In the genomic region with DNA sequence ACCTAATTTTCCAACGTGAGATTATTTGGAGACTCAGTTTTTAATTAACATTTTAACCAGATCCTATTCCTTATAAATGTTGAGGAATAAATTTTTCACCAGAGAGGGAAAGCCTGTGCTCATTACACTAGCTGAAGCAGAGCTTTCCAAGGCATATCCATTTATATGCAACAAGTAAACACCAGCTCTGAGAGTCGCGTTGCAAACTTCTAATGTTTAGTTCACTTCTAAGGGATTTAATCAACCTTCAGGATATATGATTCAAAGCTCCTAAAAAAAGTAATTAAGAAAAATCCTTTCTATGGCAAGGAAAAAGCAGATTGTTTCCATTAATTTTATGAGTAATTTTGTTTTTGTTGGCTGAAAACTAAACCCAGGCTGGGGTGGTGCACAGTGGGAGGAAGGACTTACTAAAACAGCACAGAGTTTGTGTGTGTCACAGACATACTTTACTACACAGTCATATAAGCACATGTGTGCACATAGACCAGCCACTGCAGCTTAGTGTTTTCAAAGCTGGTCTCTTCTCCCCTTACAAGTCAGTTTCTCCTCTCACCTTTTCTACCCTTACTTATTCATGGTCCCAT, we compare ENCODE assay signal across 16 cellular contexts.
A peak's percentile ranks its signal among the peaks of the same experiment; 100 is the strongest.
DNase-seq lines count a peak whose midpoint lies in the region; ATAC-seq and TF ChIP-seq lines count a peak whose summit lies in the region.
"Had no signal": no experiment of that assay in that cellular context is flagged by ENCODE, and none has a peak within 500 bp of the region (broad histone marks: within the 10 kb centered on the region; RNA-seq: fewer than 3 reads in every experiment).

No MANE protein-coding gene starts in this region.

- H3K4me1 ChIP-seq in GM23338 (ENCODE audit: insufficient read depth), result no peaks in the 10 kb centered on the region

- H3K4me3 ChIP-seq in AG04450 (ENCODE audit: low read depth, low read length) (no peak overlapping the region), GM23338 (no peak overlapping the region)
- H3K4me3 ChIP-seq: SJCRH30, vagina had no signal

- no peak overlapping the region for H3K4me2 ChIP-seq in GM23338

- ATAC-seq in GM23338 (no peak), Right ventricle myocardium inferior (no peak)

- H3K27me3 Mint-ChIP-seq in chondrocyte (ENCODE audit: low read depth), result no peaks in the 10 kb centered on the region
- H3K27me3 Mint-ChIP-seq in GM23338 (ENCODE audit: insufficient read depth, low read depth, poor library complexity), result no peaks in the 10 kb centered on the region
- H3K27me3 Mint-ChIP-seq: activated B cell treated with CpG ODN at 0.5 μM for 24 hours, brain had no signal

- H3K9me3 Mint-ChIP-seq in chondrocyte (ENCODE audit: low read depth) (peaks cover 23% of the 10 kb centered on the region), GM23338 (peaks cover 9% of the 10 kb centered on the region; the same call in 2 of the 3 replicates)
- H3K9me3 Mint-ChIP-seq: activated B cell treated with CpG ODN at 0.5 μM for 24 hours had no signal

- DNase-seq in AG04450 (ENCODE audit: low read depth, low spot score), result peak; percentile 92
- peak; percentile 92 for DNase-seq in LHCN-M2 (ENCODE audit: low read depth)
- no peak for DNase-seq in chondrocyte (ENCODE audit: low spot score)
- DNase-seq in left kidney (ENCODE audit: low read depth, low spot score), result peak; percentile 55
- DNase-seq in GM23338 (ENCODE audit: low spot score), result no peak
- DNase-seq in Right ventricle myocardium inferior (ENCODE audit: missing footprints), result no peak
- DNase-seq in midbrain (lab: John Stamatoyannopoulos, UW), result no peak
- DNase-seq in OCI-M1 (lab: John Stamatoyannopoulos, UW), result no peak
- DNase-seq: activated B cell treated with CpG ODN at 0.5 μM for 24 hours, AML-193, foreskin melanocyte, NCI-H1048, NCI-H526, SJCRH30 had no signal

- H3K27ac Mint-ChIP-seq in chondrocyte (ENCODE audit: unreplicated experiment), result peak overlapping the region; percentile 67
- no peak overlapping the region for H3K27ac Mint-ChIP-seq in GM23338
- H3K27ac Mint-ChIP-seq: activated B cell treated with CpG ODN at 0.5 μM for 24 hours had no signal

- CTCF ChIA-PET in AG04450 (lab: Charles Lee), result interaction anchor here (0.8 to 1.0 kb wide), 2 partner anchors 93 to 99 kb away, joined by 3 read pairs; no protein-coding TSS in a partner anchor

- POLR2A ChIA-PET in AG04450 (lab: Yijun Ruan, JAX), result interaction anchor here (1.0 to 1.6 kb wide), 3 partner anchors 46 to 57 kb away, joined by 3 to 10 read pairs (median 3); no protein-coding TSS in a partner anchor

- TF ChIP-seq CTCF in AG04450 (IDR thresholded peaks at IDR 0.05; ENCODE audit: low read depth, low read length), result no peak
- TF ChIP-seq CTCF in chondrocyte (IDR thresholded peaks at IDR 0.05), result no peak
- no peak for TF ChIP-seq CTCF in GM23338 (conservative IDR thresholded peaks at IDR 0.05; ENCODE audit: low read depth in 2 of 2)

- H3K4me1 Mint-ChIP-seq in chondrocyte (ENCODE audit: low read depth) (peaks cover 39% of the 10 kb centered on the region), GM23338 (no peaks in the 10 kb centered on the region)
- H3K4me1 Mint-ChIP-seq: activated B cell treated with CpG ODN at 0.5 μM for 24 hours had no signal

- intact Hi-C loops in Right ventricle myocardium inferior (cut with DNase I), result no loop called here

- H3K36me3 Mint-ChIP-seq in chondrocyte (ENCODE audit: low read depth) (no peaks in the 10 kb centered on the region), GM23338 (ENCODE audit: low read depth) (peaks cover 3% of the 10 kb centered on the region; the same call in 2 of the 3 replicates)

- H3K79me2 ChIP-seq in GM23338 (replicated peaks; ENCODE audit: insufficient read depth), result no peaks in the 10 kb centered on the region

- H4K20me1 ChIP-seq in GM23338 (replicated peaks; ENCODE audit: insufficient read depth), result no peaks in the 10 kb centered on the region

- H3K9me3 ChIP-seq in AG04450 (ENCODE audit: control insufficient read depth, insufficient read depth, low read length), result no peaks in the 10 kb centered on the region; the same call in 1 of the 2 replicates
- H3K9me3 ChIP-seq: vagina had no signal

- H3K27me3 ChIP-seq in AG04450 (ENCODE audit: control insufficient read depth, insufficient read depth, low read length) (no peaks in the 10 kb centered on the region), GM23338 (ENCODE audit: insufficient read depth) (no peaks in the 10 kb centered on the region)
- H3K27me3 ChIP-seq: SJCRH30, vagina had no signal

- H2AFZ ChIP-seq in GM23338, result no peak overlapping the region

- no peak overlapping the region for H3K4me3 Mint-ChIP-seq in chondrocyte (ENCODE audit: unreplicated experiment)
- no peak overlapping the region for H3K4me3 Mint-ChIP-seq in GM23338
- H3K4me3 Mint-ChIP-seq: activated B cell treated with CpG ODN at 0.5 μM for 24 hours, brain had no signal

- H3K27ac ChIP-seq in AG04450 (ENCODE audit: low read depth, low read length) (no peak overlapping the region), GM23338 (ENCODE audit: low read depth) (no peak overlapping the region)
- H3K27ac ChIP-seq: SJCRH30, vagina had no signal

- no peaks in the 10 kb centered on the region for H3K36me3 ChIP-seq in GM23338 (ENCODE audit: insufficient read depth)
- H3K36me3 ChIP-seq: vagina had no signal

- H3K9me2 ChIP-seq in GM23338 (ENCODE audit: insufficient read depth), result no peaks in the 10 kb centered on the region

- H3F3A ChIP-seq in GM23338 (replicated peaks; ENCODE audit: low read depth), result no peaks in the 10 kb centered on the region

TF ChIP-seq in GM23338, 12 proteins besides CTCF, POLR2A, EP300 and RAD21:
- TF ChIP-seq ZNF114 (CRISPR knock-in tag; IDR thresholded peaks at IDR 0.05) (no peak), STAT1 (IDR thresholded peaks at IDR 0.05; ENCODE audit: unreplicated experiment) (no peak), POLR2AphosphoS5 (IDR thresholded peaks at IDR 0.05; ENCODE audit: low read depth) (no peak)
TF ChIP-seq in GM23338: peak in this region for 0.

Comparison
In these comparisons a context has a peak if more than half of its experiments do, and no peak if none do; other contexts are left out.
1. DNase-seq: peak in AG04450 (single experiment), LHCN-M2 (single experiment) and left kidney (single experiment); none in chondrocyte (single experiment), GM23338 (single experiment), Right ventricle myocardium inferior (single experiment), midbrain (single experiment) and OCI-M1 (single experiment).